In the genomic region with DNA sequence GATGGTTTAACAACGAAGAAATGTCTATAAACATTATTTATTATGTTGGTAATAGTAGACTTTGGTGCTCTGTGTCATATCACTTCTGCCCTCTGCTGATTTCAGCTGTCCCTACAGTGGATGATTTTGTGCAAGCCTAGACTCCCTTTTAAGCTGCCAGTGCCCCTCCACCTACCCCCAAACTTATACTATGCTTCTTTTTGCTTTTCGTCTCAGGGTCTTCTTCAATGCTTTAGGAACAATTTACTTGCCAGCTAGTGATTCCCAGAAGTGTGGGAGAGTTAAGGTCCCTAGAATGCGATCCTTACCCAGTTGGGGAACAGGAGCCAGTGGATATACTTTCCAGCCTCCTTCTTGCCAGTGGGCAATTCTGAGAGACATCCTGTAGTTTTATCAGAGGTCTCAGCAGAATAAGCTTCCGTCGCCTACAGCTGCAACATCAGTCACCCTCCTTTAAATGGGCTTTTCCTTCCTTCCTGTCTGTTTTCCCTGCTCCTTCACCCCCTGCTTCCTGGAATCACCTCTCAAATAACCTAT, we compare ENCODE assay signal across 9 cellular contexts. TPM values are rescaled to one million over a fixed set of nuclear protein-coding genes. Genes with fewer than 3 reads are reported as not detected.
DNase-seq lines count a peak whose midpoint lies in the region; ATAC-seq and TF ChIP-seq lines count a peak whose summit lies in the region.
"Had no signal": no experiment of that assay in that cellular context is flagged by ENCODE, and none has a peak within 500 bp of the region (broad histone marks: within the 10 kb centered on the region; RNA-seq: fewer than 3 reads in every experiment).

No MANE protein-coding gene starts in this region.

- H3K4me1 ChIP-seq in OCI-LY1 (ENCODE audit: insufficient read depth, low read length, severe bottlenecking) (peaks cover 66% of the 10 kb centered on the region), colonic mucosa (no peaks in the 10 kb centered on the region), parathyroid adenoma (no peaks in the 10 kb centered on the region), mesendoderm (ENCODE audit: control insufficient read depth, low read depth, low read length) (no peaks in the 10 kb centered on the region)

- H3K9ac ChIP-seq in OCI-LY1 (ENCODE audit: low read length) = peak overlapping the region; percentile 28
- H3K9ac ChIP-seq in colonic mucosa (ENCODE audit: low read depth in 2 of 2, low read length in 2 of 2) = peak overlapping the region in 1 of 2 donors; percentile 3
- no peak overlapping the region for H3K9ac ChIP-seq in parathyroid adenoma
- H3K9ac ChIP-seq in mesendoderm (ENCODE audit: low read length) = no peak overlapping the region

- no peak overlapping the region for H2BK5ac ChIP-seq in mesendoderm (ENCODE audit: low read length)

- H3K79me1 ChIP-seq in mesendoderm (ENCODE audit: low read length) = no peaks in the 10 kb centered on the region

- no peak overlapping the region for H3K4ac ChIP-seq in mesendoderm (ENCODE audit: low read depth, low read length)

- no peak overlapping the region for H4K8ac ChIP-seq in mesendoderm (ENCODE audit: low read depth, low read length)

- H3K36me3 ChIP-seq in OCI-LY1 (ENCODE audit: insufficient read depth, low read length) (peaks cover 5% of the 10 kb centered on the region; the same call in 1 of the 2 replicates), colonic mucosa (no peaks in the 10 kb centered on the region), parathyroid adenoma (ENCODE audit: control insufficient read depth, insufficient read depth, low read length) (no peaks in the 10 kb centered on the region), mesendoderm (ENCODE audit: control insufficient read depth, insufficient read depth, low read length) (no peaks in the 10 kb centered on the region)

- H3K27me3 ChIP-seq in OCI-LY1 (ENCODE audit: insufficient read depth, low read length) = no peaks in the 10 kb centered on the region
- no peaks in the 10 kb centered on the region for H3K27me3 ChIP-seq in colonic mucosa
- no peaks in the 10 kb centered on the region for H3K27me3 ChIP-seq in parathyroid adenoma (ENCODE audit: control insufficient read depth, insufficient read depth, low read length)
- no peaks in the 10 kb centered on the region for H3K27me3 ChIP-seq in mesendoderm (ENCODE audit: insufficient read depth, low read length, poor library complexity)

- DNase-seq in colonic mucosa = peak; percentile 16
- no peak for DNase-seq in mesendoderm
- DNase-seq in GOT3 (lab: John Stamatoyannopoulos, UW) = no peak
- no peak for DNase-seq in stimulated activated CD4-positive, alpha-beta T cell treated with anti-CD3 and anti-CD28 coated beads, Interleukin-12 subunit alpha, Interleukin-12 subunit beta, amount 100 ng/mL, for 4 hours
- DNase-seq: NCI-H2227 treated with DMSO at 0.1 percent for 48 hours had no signal

- no peaks in the 10 kb centered on the region for H3K9me3 ChIP-seq in OCI-LY1 (ENCODE audit: low read length)
- no peaks in the 10 kb centered on the region for H3K9me3 ChIP-seq in colonic mucosa
- H3K9me3 ChIP-seq in parathyroid adenoma (ENCODE audit: control insufficient read depth, low read length) = no peaks in the 10 kb centered on the region

- no peak overlapping the region for H2AK5ac ChIP-seq in mesendoderm (ENCODE audit: low read length)

- H3K27ac ChIP-seq in OCI-LY1 (ENCODE audit: low read depth, low read length, poor library complexity, severe bottlenecking) (peak overlapping the region; percentile 73), colonic mucosa (no peak overlapping the region), parathyroid adenoma (peak overlapping the region; percentile 8), mesendoderm (ENCODE audit: low read depth, low read length) (no peak overlapping the region)

- TF ChIP-seq CTCF in OCI-LY1 (IDR thresholded peaks at IDR 0.05; ENCODE audit: low read length) (peak; percentile 56; the same call in 1 of the 2 replicates), colonic mucosa (IDR thresholded peaks at IDR 0.05) (no peak), parathyroid adenoma (IDR thresholded peaks at IDR 0.05) (no peak)

- WGBS in mesendoderm (ENCODE audit: extremely low coverage, insufficient coverage, low lambda C conversion rate) = no CpG with 5 or more reads among the region's 5 CpGs

- peak overlapping the region; percentile 62 for H3K4me3 ChIP-seq in GM08714 (ENCODE audit: low read length)
- peak overlapping the region; percentile 31 for H3K4me3 ChIP-seq in OCI-LY1 (ENCODE audit: low read depth, low read length, poor library complexity, severe bottlenecking)
- H3K4me3 ChIP-seq in colonic mucosa = no peak overlapping the region
- H3K4me3 ChIP-seq in parathyroid adenoma (ENCODE audit: low read depth, low read length) = no peak overlapping the region
- no peak overlapping the region for H3K4me3 ChIP-seq in mesendoderm (ENCODE audit: low read length)

- 0 out of 2 replicates have a peak, but pooled peaks cover 10% of the 10 kb centered on the region for H3F3A ChIP-seq in OCI-LY1 (ENCODE audit: insufficient read depth, low read length)

- H3K79me2 ChIP-seq in OCI-LY1 (ENCODE audit: insufficient read depth, low read length) (peaks cover 52% of the 10 kb centered on the region), parathyroid adenoma (no peaks in the 10 kb centered on the region), mesendoderm (ENCODE audit: control insufficient read depth, insufficient read depth, low read length) (no peaks in the 10 kb centered on the region)

- no peak overlapping the region for H2BK15ac ChIP-seq in mesendoderm (replicated peaks; ENCODE audit: low read depth)

- ATAC-seq in HG02759 (IDR thresholded peaks at IDR 0.05; ENCODE audit: unreplicated experiment) = no peak

- no peak overlapping the region for H3K56ac ChIP-seq in mesendoderm (ENCODE audit: low read length)

- H4K5ac ChIP-seq in mesendoderm (ENCODE audit: low read length) = no peak overlapping the region

- H3K4me2 ChIP-seq in OCI-LY1 (ENCODE audit: low read length) = peak overlapping the region; percentile 65
- peak overlapping the region; percentile 23 for H3K4me2 ChIP-seq in parathyroid adenoma (ENCODE audit: low read length)
- no peak overlapping the region for H3K4me2 ChIP-seq in mesendoderm (ENCODE audit: low read length)

- H2AFZ ChIP-seq in OCI-LY1 (ENCODE audit: low read length) (no peak overlapping the region), parathyroid adenoma (no peak overlapping the region)

- no peaks in the 10 kb centered on the region for H4K20me1 ChIP-seq in OCI-LY1 (ENCODE audit: insufficient read depth, low read length)

- H3K23ac ChIP-seq in mesendoderm (ENCODE audit: low read length) = no peak overlapping the region

- intact Hi-C loops in colonic mucosa (cut with DNase I) = no loop called here

- no peak overlapping the region for H3K18ac ChIP-seq in mesendoderm (ENCODE audit: low read length)

- H2BK120ac ChIP-seq in mesendoderm (ENCODE audit: low read depth, low read length) = no peak overlapping the region

- no peaks in the 10 kb centered on the region for H3K9me2 ChIP-seq in OCI-LY1 (ENCODE audit: low read depth, low read length)

RNA-seq across cellular contexts. Expression of a gene that starts 4.1 kb away (rescaled TPM):
- 1 to 10 TPM; 9.2 to 9.5 TPM for total RNA-seq in colonic mucosa
- polyA plus RNA-seq in mesendoderm (2013, experiment 1 of 2) = 0.70 TPM
- polyA plus RNA-seq in mesendoderm (2013, experiment 2 of 2) = 0.57 TPM

RNA-seq across cellular contexts. Expression of a gene that starts 18.2 kb away (rescaled TPM):
- total RNA-seq in colonic mucosa = under 1 TPM in 1 of 2 donors, not detected in 1; 0.16 TPM
- polyA plus RNA-seq in mesendoderm (2013, experiment 1 of 2) = 0.22 TPM
- 0.27 TPM for polyA plus RNA-seq in mesendoderm (2013, experiment 2 of 2)

RNA-seq across cellular contexts. Expression of a gene that starts 43.6 kb away (rescaled TPM):
- under 1 TPM; 0.07 to 0.27 TPM for total RNA-seq in colonic mucosa
- polyA plus RNA-seq in mesendoderm (2013, experiment 1 of 2) = 1.4 TPM
- 1.6 TPM for polyA plus RNA-seq in mesendoderm (2013, experiment 2 of 2)

Comparison
In these comparisons a context has a peak if more than half of its experiments do, and no peak if none do; other contexts are left out.
1. H3K4me3 ChIP-seq: peak in GM08714 (single experiment) and OCI-LY1 (single experiment); none in colonic mucosa (single experiment), parathyroid adenoma (single experiment) and mesendoderm (single experiment).
2. H3K27ac ChIP-seq: peak in OCI-LY1 (single experiment) and parathyroid adenoma (single experiment); none in colonic mucosa (single experiment) and mesendoderm (single experiment).